In the genomic region with DNA sequence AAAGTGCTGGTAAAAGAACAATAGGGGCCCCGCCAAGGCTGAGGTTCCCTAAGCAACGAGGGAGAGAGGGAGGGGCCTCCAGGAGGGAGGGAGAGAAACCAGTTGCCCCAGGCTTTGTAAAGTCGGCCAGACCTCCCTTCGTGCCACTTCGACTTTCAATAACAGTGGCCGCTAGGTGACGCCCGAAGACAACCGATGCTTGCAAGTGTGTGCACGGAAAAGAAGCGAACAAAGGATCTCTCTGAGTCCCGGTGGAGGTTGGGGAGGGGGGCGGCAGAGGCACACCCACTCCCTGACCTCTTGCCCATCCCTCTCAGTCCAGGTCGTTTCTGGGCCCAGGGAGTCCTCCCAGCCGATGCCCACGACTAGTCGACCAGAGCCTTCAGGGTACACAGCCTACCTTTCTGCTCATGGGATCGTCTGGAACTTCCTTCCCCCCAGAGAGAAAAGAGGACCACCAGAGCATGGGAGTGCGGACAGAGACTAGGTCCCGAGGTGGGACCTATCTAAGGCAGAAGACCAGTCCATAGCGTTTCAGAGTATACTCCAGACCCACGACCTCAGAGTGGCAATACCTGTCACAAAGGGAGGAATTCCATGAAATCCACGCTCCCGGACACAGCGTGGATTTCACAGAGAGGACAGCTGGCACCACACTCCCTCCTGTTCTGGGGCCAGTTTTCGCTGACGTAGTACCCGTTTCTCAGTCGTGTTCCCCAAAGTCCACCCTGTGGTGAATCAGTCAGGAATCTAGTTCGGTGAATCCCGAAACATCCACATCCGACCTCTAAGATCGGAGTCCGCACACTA, we compare ENCODE assay signal across 12 cellular contexts.
DNase-seq lines count a peak whose midpoint lies in the region; ATAC-seq, FAIRE-seq and TF ChIP-seq lines count a peak whose summit lies in the region.
"Had no signal": no experiment of that assay in that cellular context is flagged by ENCODE, and none has a peak within 500 bp of the region (broad histone marks: within the 10 kb centered on the region; RNA-seq: fewer than 3 reads in every experiment).

No MANE protein-coding gene starts in this region.

- no peak overlapping the region for H3K4me2 ChIP-seq in K562 (ENCODE audit: insufficient read depth, low read length)

- DNase-seq in DMS 273 (lab: John Stamatoyannopoulos, UW; ENCODE audit: unreplicated experiment): peak; percentile 36
- DNase-seq in DMS 273 treated with DMSO at 0.1 percent for 48 hours (lab: John Stamatoyannopoulos, UW): no peak
- DNase-seq in NCI-H2171 (lab: John Stamatoyannopoulos, UW): peak; percentile 49
- DNase-seq in K562 (ENCODE audit: extremely low read depth in 1 of 4, low spot score in 3 of 4): peak; percentile 17 to 58 (median 20)
- DNase-seq in renal cortical epithelial cell (ENCODE audit: low read depth): peak; percentile 34
- DNase-seq in NCI-H187 treated with DMSO at 0.1 percent for 48 hours (lab: John Stamatoyannopoulos, UW): no peak
- DNase-seq: 8988T; activated CD4-positive, alpha-beta T cell treated with anti-CD3 and anti-CD28 coated beads for 1 hour; activated naive CD4-positive, alpha-beta T cell; foreskin fibroblast had no signal

- CTCF ChIA-PET in K562 (lab: Yijun Ruan, JAX; ENCODE audit: low intra/inter-chr PET ratio): no interaction called here

- POLR2A ChIA-PET in K562 (lab: Yijun Ruan, JAX): no interaction called here

- no peaks in the 10 kb centered on the region for H3K9me1 ChIP-seq in K562 (ENCODE audit: control insufficient read depth, insufficient read depth, low read length)

- H3K9me3 ChIP-seq in K562 (replicated peaks; ENCODE audit: control insufficient read depth, insufficient read depth, low read depth, low read length): no peaks in the 10 kb centered on the region

- in situ Hi-C loops in K562 (cut with MboI): no loop called here

- no peak for TF ChIP-seq POLR2A in K562 (conservative IDR thresholded peaks at IDR 0.05)

- TF ChIP-seq RAD21 in K562 (CRISPR knock-in tag; conservative IDR thresholded peaks at IDR 0.05 in 1 of 2, IDR thresholded peaks at IDR 0.05 in 1 of 2): peak in 1 of 2 experiments; percentile 49; a peak in 3 of 4 replicates

- no peaks in the 10 kb centered on the region for H3K4me1 ChIP-seq in K562 (replicated peaks in 1 of 2; ENCODE audit: control insufficient read depth in 2 of 2, insufficient read depth in 2 of 2, low read length in 2 of 2)

- H4K20me1 ChIP-seq in K562 (replicated peaks; ENCODE audit: control insufficient read depth, insufficient read depth, low read length): no peaks in the 10 kb centered on the region

- TF ChIP-seq EP300 in K562 (IDR thresholded peaks at IDR 0.05; ENCODE audit: low read length): no peak

- FAIRE-seq in K562 (lab: Jason Lieb, UNC): no peak

- H3K27me3 ChIP-seq in K562 (ENCODE audit: control insufficient read depth in 2 of 2, insufficient read depth in 2 of 2, low read length in 2 of 2): no peaks in the 10 kb centered on the region

- H3K27ac ChIP-seq in K562 (ENCODE audit: extremely low read depth, low read depth, low read length): no peak overlapping the region

- no peak overlapping the region for H2AFZ ChIP-seq in K562 (ENCODE audit: low read depth, low read length)

- H3K79me2 ChIP-seq in K562 (ENCODE audit: control insufficient read depth, insufficient read depth, low read length): no peaks in the 10 kb centered on the region

- peak; percentile 47 for ATAC-seq in K562
- ATAC-seq in HG03571 (IDR thresholded peaks at IDR 0.05; ENCODE audit: unreplicated experiment): no peak
- no peak for ATAC-seq in GM21360 (IDR thresholded peaks at IDR 0.05; ENCODE audit: unreplicated experiment)

- whole genome bisulfite sequencing in K562 (ENCODE audit: insufficient coverage, low coverage, missing lambda C conversion rate): 3% methylated on average over 29 of the region's 34 CpGs

- H3K36me3 ChIP-seq in K562 (ENCODE audit: control insufficient read depth, insufficient read depth, low read length): no peaks in the 10 kb centered on the region

- H3K4me3 ChIP-seq in K562: no peak overlapping the region

- H3K9ac ChIP-seq in K562 (ENCODE audit: insufficient read depth in 1 of 2, low read depth in 2 of 2, low read length in 2 of 2): no peak overlapping the region

- peak; percentile 32 to 40 (median 40); a peak in 4 of 6 replicates for TF ChIP-seq CTCF in K562 (IDR thresholded peaks at IDR 0.05 in 2 of 3, conservative IDR thresholded peaks at IDR 0.05 in 1 of 3; ENCODE audit: insufficient read depth in 2 of 3, low read depth in 1 of 3, low read length in 3 of 3)

- BruUV-seq in K562 (replicated peaks; lab: Mats Ljungman, UMichigan): no TSS peak

- intact Hi-C loops in K562 (cut with micrococcal nuclease): loop anchor here (5.0 kb wide), 1 partner anchor 263 kb away; the partner anchor contains the start of gene ALG10B

TF ChIP-seq in K562, 482 proteins besides CTCF, POLR2A, EP300 and RAD21 (continues in another document):
- TF ChIP-seq, protein P1, sequence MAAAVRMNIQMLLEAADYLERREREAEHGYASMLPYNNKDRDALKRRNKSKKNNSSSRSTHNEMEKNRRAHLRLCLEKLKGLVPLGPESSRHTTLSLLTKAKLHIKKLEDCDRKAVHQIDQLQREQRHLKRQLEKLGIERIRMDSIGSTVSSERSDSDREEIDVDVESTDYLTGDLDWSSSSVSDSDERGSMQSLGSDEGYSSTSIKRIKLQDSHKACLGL (CRISPR knock-in tag; IDR thresholded peaks at IDR 0.05; ENCODE audit: borderline replicate concordance, poor library complexity, severe bottlenecking): no peak
- no peak for TF ChIP-seq ZNF695 (CRISPR knock-in tag; IDR thresholded peaks at IDR 0.05)
- no peak for TF ChIP-seq ETV5 (CRISPR knock-in tag; IDR thresholded peaks at IDR 0.05; ENCODE audit: low read depth)
- TF ChIP-seq NCOA2 (IDR thresholded peaks at IDR 0.05; ENCODE audit: partially characterized antibody in 2 of 2): no peak
- TF ChIP-seq BCL6 (CRISPR knock-in tag; IDR thresholded peaks at IDR 0.05): no peak
- no peak for TF ChIP-seq ELK3 (CRISPR knock-in tag; IDR thresholded peaks at IDR 0.05)
- TF ChIP-seq KLF10 (CRISPR knock-in tag; IDR thresholded peaks at IDR 0.05): no peak
- no peak for TF ChIP-seq MLLT1 (IDR thresholded peaks at IDR 0.05)
- TF ChIP-seq ZNF175 (CRISPR knock-in tag; IDR thresholded peaks at IDR 0.05; ENCODE audit: low read depth): no peak
- no peak for TF ChIP-seq ELF4 (CRISPR knock-in tag; IDR thresholded peaks at IDR 0.05)
- TF ChIP-seq EWSR1 (IDR thresholded peaks at IDR 0.05; ENCODE audit: borderline replicate concordance, low read depth, partially characterized antibody): no peak
- no peak for TF ChIP-seq NRF1 (conservative IDR thresholded peaks at IDR 0.05 in 1 of 2, IDR thresholded peaks at IDR 0.05 in 1 of 2)
- no peak for TF ChIP-seq GABPB2 (CRISPR knock-in tag; conservative IDR thresholded peaks at IDR 0.05)
- TF ChIP-seq ZNF124 (CRISPR knock-in tag; IDR thresholded peaks at IDR 0.05): no peak
- TF ChIP-seq ZNF224 (CRISPR knock-in tag; IDR thresholded peaks at IDR 0.05): no peak
- TF ChIP-seq UBTF (IDR thresholded peaks at IDR 0.05; ENCODE audit: borderline replicate concordance in 1 of 2, low read depth in 2 of 2, low read length in 2 of 2): no peak
- no peak for TF ChIP-seq SIN3B (IDR thresholded peaks at IDR 0.05; ENCODE audit: low read depth)
- TF ChIP-seq NFE2L1 (tag; IDR thresholded peaks at IDR 0.05; ENCODE audit: borderline replicate concordance, low read depth): no peak
- TF ChIP-seq RFX5 (IDR thresholded peaks at IDR 0.05; ENCODE audit: low read depth, low read length): no peak

Comparison
In these comparisons a context has a peak if more than half of its experiments do, and no peak if none do; other contexts are left out.
1. DNase-seq: peak in DMS 273 (single experiment), NCI-H2171 (single experiment), K562 (4 of 4) and renal cortical epithelial cell (single experiment); none in DMS 273 treated with DMSO at 0.1 percent for 48 hours (single experiment) and NCI-H187 treated with DMSO at 0.1 percent for 48 hours (single experiment).